In genomic region chr10:35126530-35127288, GRCh38 we compare ENCODE assay signal across 1 cellular context.
TF ChIP-seq lines count a peak whose summit lies in the region.

Gene CREM, plus strand, starts transcription at chr10:35126846. Its CDS starts 10,990 bp downstream, at chr10:35137836.

TF ChIP-seq in K562, 482 proteins besides CTCF, POLR2A, EP300 and RAD21 (continued from another document):
- TF ChIP-seq, protein P1, sequence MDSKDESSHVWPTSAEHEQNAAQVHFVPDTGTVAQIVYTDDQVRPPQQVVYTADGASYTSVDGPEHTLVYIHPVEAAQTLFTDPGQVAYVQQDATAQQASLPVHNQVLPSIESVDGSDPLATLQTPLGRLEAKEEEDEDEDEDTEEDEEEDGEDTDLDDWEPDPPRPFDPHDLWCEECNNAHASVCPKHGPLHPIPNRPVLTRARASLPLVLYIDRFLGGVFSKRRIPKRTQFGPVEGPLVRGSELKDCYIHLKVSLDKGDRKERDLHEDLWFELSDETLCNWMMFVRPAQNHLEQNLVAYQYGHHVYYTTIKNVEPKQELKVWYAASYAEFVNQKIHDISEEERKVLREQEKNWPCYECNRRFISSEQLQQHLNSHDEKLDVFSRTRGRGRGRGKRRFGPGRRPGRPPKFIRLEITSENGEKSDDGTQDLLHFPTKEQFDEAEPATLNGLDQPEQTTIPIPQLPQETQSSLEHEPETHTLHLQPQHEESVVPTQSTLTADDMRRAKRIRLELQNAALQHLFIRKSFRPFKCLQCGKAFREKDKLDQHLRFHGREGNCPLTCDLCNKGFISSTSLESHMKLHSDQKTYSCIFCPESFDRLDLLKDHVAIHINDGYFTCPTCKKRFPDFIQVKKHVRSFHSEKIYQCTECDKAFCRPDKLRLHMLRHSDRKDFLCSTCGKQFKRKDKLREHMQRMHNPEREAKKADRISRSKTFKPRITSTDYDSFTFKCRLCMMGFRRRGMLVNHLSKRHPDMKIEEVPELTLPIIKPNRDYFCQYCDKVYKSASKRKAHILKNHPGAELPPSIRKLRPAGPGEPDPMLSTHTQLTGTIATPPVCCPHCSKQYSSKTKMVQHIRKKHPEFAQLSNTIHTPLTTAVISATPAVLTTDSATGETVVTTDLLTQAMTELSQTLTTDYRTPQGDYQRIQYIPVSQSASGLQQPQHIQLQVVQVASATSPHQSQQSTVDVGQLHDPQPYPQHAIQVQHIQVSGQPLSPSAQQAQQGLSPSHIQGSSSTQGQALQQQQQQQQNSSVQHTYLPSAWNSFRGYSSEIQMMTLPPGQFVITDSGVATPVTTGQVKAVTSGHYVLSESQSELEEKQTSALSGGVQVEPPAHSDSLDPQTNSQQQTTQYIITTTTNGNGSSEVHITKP (IDR thresholded peaks at IDR 0.05; ENCODE audit: partially characterized antibody), result peak; percentile 22
- TF ChIP-seq NFYB (IDR thresholded peaks at IDR 0.05; ENCODE audit: extremely low read depth, insufficient read length) (no peak), HDAC8 (tag; IDR thresholded peaks at IDR 0.05) (peak; percentile 48; the same call in 1 of the 2 replicates), POLR2AphosphoS2 (IDR thresholded peaks at IDR 0.05; ENCODE audit: low read length) (peak; percentile 32; the same call in 1 of the 2 replicates), ZNF589 (CRISPR knock-in tag; IDR thresholded peaks at IDR 0.05; ENCODE audit: low read depth) (peak; percentile 32; the same call in 1 of the 2 replicates), FOXA1 (IDR thresholded peaks at IDR 0.05; ENCODE audit: borderline replicate concordance) (no peak), ELF4 (CRISPR knock-in tag; IDR thresholded peaks at IDR 0.05) (no peak), GATA2 (CRISPR knock-in tag; IDR thresholded peaks at IDR 0.05) (no peak), PCBP1 (IDR thresholded peaks at IDR 0.05; ENCODE audit: low read depth, low read length, poor library complexity, severe bottlenecking) (peak; percentile 59), MCM3 (IDR thresholded peaks at IDR 0.05) (no peak), ZNF316 (IDR thresholded peaks at IDR 0.05) (no peak), TAF1 (IDR thresholded peaks at IDR 0.05; ENCODE audit: control insufficient read depth, extremely low read depth, insufficient read depth, low read length, severe bottlenecking) (peak; percentile 88), TAF9B (IDR thresholded peaks at IDR 0.05; ENCODE audit: partially characterized antibody) (no peak), PRPF4 (IDR thresholded peaks at IDR 0.05; ENCODE audit: insufficient read depth, low read depth, low read length, poor library complexity, severe bottlenecking) (peak; percentile 69), ERF (CRISPR knock-in tag; IDR thresholded peaks at IDR 0.05) (no peak), PHB2 (IDR thresholded peaks at IDR 0.05; ENCODE audit: low read depth) (no peak), FUS (optimal IDR thresholded peaks at IDR 0.05; ENCODE audit: low read depth, low read length) (peak; percentile 94), FOXK2 (conservative IDR thresholded peaks at IDR 0.05 in 1 of 2, IDR thresholded peaks at IDR 0.05 in 1 of 2; ENCODE audit: low read depth in 2 of 2) (peak in 1 of 2 experiments; percentile 37; a peak in 2 of 4 replicates), HNRNPLL (IDR thresholded peaks at IDR 0.05; ENCODE audit: low read depth, low read length, poor library complexity, severe bottlenecking) (peak; percentile 99), ZNF395 (CRISPR knock-in tag; IDR thresholded peaks at IDR 0.05) (0 out of 2 replicates have a peak, but pooled peaks have one; percentile 82), DMBX1 (CRISPR knock-in tag; IDR thresholded peaks at IDR 0.05; ENCODE audit: borderline replicate concordance) (0 out of 2 replicates have a peak, but pooled peaks have one; percentile 7), MXI1 (IDR thresholded peaks at IDR 0.05; ENCODE audit: low read depth, low read length) (no peak), RFX5 (IDR thresholded peaks at IDR 0.05; ENCODE audit: low read depth, low read length) (no peak), CREM (IDR thresholded peaks at IDR 0.05; ENCODE audit: low read depth) (peak; percentile 96)
- TF ChIP-seq, protein P2, sequence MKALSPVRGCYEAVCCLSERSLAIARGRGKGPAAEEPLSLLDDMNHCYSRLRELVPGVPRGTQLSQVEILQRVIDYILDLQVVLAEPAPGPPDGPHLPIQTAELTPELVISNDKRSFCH (CRISPR knock-in tag; IDR thresholded peaks at IDR 0.05), result no peak
- TF ChIP-seq, protein P2 (tag; IDR thresholded peaks at IDR 0.05), result no peak
- TF ChIP-seq, protein P3, sequence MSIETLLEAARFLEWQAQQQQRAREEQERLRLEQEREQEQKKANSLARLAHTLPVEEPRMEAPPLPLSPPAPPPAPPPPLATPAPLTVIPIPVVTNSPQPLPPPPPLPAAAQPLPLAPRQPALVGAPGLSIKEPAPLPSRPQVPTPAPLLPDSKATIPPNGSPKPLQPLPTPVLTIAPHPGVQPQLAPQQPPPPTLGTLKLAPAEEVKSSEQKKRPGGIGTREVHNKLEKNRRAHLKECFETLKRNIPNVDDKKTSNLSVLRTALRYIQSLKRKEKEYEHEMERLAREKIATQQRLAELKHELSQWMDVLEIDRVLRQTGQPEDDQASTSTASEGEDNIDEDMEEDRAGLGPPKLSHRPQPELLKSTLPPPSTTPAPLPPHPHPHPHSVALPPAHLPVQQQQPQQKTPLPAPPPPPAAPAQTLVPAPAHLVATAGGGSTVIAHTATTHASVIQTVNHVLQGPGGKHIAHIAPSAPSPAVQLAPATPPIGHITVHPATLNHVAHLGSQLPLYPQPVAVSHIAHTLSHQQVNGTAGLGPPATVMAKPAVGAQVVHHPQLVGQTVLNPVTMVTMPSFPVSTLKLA (conservative IDR thresholded peaks at IDR 0.05), result peak; percentile 66 to 69
- TF ChIP-seq, protein P4, sequence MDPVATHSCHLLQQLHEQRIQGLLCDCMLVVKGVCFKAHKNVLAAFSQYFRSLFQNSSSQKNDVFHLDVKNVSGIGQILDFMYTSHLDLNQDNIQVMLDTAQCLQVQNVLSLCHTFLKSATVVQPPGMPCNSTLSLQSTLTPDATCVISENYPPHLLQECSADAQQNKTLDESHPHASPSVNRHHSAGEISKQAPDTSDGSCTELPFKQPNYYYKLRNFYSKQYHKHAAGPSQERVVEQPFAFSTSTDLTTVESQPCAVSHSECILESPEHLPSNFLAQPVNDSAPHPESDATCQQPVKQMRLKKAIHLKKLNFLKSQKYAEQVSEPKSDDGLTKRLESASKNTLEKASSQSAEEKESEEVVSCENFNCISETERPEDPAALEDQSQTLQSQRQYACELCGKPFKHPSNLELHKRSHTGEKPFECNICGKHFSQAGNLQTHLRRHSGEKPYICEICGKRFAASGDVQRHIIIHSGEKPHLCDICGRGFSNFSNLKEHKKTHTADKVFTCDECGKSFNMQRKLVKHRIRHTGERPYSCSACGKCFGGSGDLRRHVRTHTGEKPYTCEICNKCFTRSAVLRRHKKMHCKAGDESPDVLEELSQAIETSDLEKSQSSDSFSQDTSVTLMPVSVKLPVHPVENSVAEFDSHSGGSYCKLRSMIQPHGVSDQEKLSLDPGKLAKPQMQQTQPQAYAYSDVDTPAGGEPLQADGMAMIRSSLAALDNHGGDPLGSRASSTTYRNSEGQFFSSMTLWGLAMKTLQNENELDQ (CRISPR knock-in tag; IDR thresholded peaks at IDR 0.05; ENCODE audit: borderline replicate concordance), result no peak
TF ChIP-seq in K562: peak in this region for 147.
